Comparison of ENCODE assay signal across 11 cellular contexts in genomic region chr9:79687131-79687447, GRCh38.
A peak's percentile ranks its signal among the peaks of the same experiment; 100 is the strongest.
DNase-seq lines count a peak whose midpoint lies in the region; ATAC-seq and TF ChIP-seq lines count a peak whose summit lies in the region.
"Had no signal": no experiment of that assay in that cellular context is flagged by ENCODE, and none has a peak within 500 bp of the region (broad histone marks: within the 10 kb centered on the region; RNA-seq: fewer than 3 reads in every experiment).

No MANE protein-coding gene starts in this region.

- no peak overlapping the region for H3K4me3 ChIP-seq in DND-41 (ENCODE audit: low read depth in 1 of 2, low read length in 2 of 2)
- H3K4me3 ChIP-seq: SJCRH30 had no signal

- DNase-seq in DND-41 (peak; percentile 61), neural crest cell (ENCODE audit: low read depth, low spot score) (no peak), cerebellum (ENCODE audit: low spot score) (no peak), inferior parietal cortex (ENCODE audit: extremely low spot score) (no peak)
- DNase-seq in activated T-helper 9 cell treated with anti-CD3 and anti-CD28 coated beads, Interleukin-2, amount 50 U/mL, for 16 hours (ENCODE audit: low read depth) = peak; percentile 0
- DNase-seq: activated T-cell treated with anti-CD3 and anti-CD28 coated beads, Interleukin-2, amount 50 U/mL, for 4 hours; NCI-H2171; SJCRH30 had no signal

- H2AFZ ChIP-seq in DND-41 (ENCODE audit: low read depth, low read length) = no peak overlapping the region

- peaks cover 17% of the 10 kb centered on the region for H3K4me1 ChIP-seq in DND-41 (ENCODE audit: insufficient read depth, low read length)

- H3K9me3 ChIP-seq in DND-41 (ENCODE audit: insufficient read depth, low read length, severe bottlenecking) = no peaks in the 10 kb centered on the region
- H3K9me3 ChIP-seq: SJCRH30 had no signal

- H3K36me3 Mint-ChIP-seq in neural crest cell (ENCODE audit: low read depth) = peaks cover 10% of the 10 kb centered on the region

- H3K4me3 Mint-ChIP-seq in neural crest cell = no peak overlapping the region
- H3K4me3 Mint-ChIP-seq: activated T-cell treated with anti-CD3 and anti-CD28 coated beads, Interleukin-2, amount 50 U/mL, for 4 hours had no signal

- no peak overlapping the region for H3K4me2 ChIP-seq in DND-41 (ENCODE audit: insufficient read depth, low read length)

- ATAC-seq in DND-41 (ENCODE audit: insufficient read depth, low read depth) = peak; percentile 96
- peak; percentile 87 for ATAC-seq in HG03097 (IDR thresholded peaks at IDR 0.05; ENCODE audit: low FRiP score, unreplicated experiment)
- no peak for ATAC-seq in GM19023 (IDR thresholded peaks at IDR 0.05; ENCODE audit: unreplicated experiment)
- no peak for ATAC-seq in HG03520 (IDR thresholded peaks at IDR 0.05; ENCODE audit: unreplicated experiment)

- H3K79me2 ChIP-seq in DND-41 (ENCODE audit: insufficient read depth, low read length) = no peaks in the 10 kb centered on the region

- H3K9ac ChIP-seq in DND-41 (ENCODE audit: low read depth, low read length) = no peak overlapping the region

- H3K4me1 Mint-ChIP-seq in neural crest cell = peaks cover 53% of the 10 kb centered on the region

- H4K20me1 ChIP-seq in DND-41 (ENCODE audit: insufficient read depth, low read length) = no peaks in the 10 kb centered on the region

- peaks cover 4% of the 10 kb centered on the region for H3K9me3 Mint-ChIP-seq in neural crest cell
- H3K9me3 Mint-ChIP-seq: activated T-cell treated with anti-CD3 and anti-CD28 coated beads, Interleukin-2, amount 50 U/mL, for 4 hours had no signal

- no peaks in the 10 kb centered on the region for H3K27me3 ChIP-seq in DND-41 (ENCODE audit: insufficient read depth, low read length, poor library complexity)
- H3K27me3 ChIP-seq: SJCRH30 had no signal

- H3K27me3 Mint-ChIP-seq in neural crest cell (ENCODE audit: low read depth) = no peaks in the 10 kb centered on the region

- TF ChIP-seq CTCF in DND-41 (IDR thresholded peaks at IDR 0.05; ENCODE audit: borderline replicate concordance, extremely low read depth, low read length, poor library complexity, severe bottlenecking) = no peak
- TF ChIP-seq CTCF in neural crest cell (conservative IDR thresholded peaks at IDR 0.05) = no peak

- H3K27ac Mint-ChIP-seq in neural crest cell (ENCODE audit: unreplicated experiment) = peak overlapping the region; percentile 0

- H3K27ac ChIP-seq in DND-41 (ENCODE audit: low read length) = peak overlapping the region; percentile 48; the same call in 1 of the 2 replicates
- H3K27ac ChIP-seq: SJCRH30 had no signal

- no peaks in the 10 kb centered on the region for H3K36me3 ChIP-seq in DND-41 (ENCODE audit: insufficient read depth, low read length)

Comparison
In these comparisons a context has a peak if more than half of its experiments do, and no peak if none do; other contexts are left out.
1. ATAC-seq: peak in DND-41 (single experiment) and HG03097 (single experiment); none in GM19023 (single experiment) and HG03520 (single experiment).
2. DNase-seq: peak in DND-41 (single experiment) and activated T-helper 9 cell treated with anti-CD3 and anti-CD28 coated beads, Interleukin-2, amount 50 U/mL, for 16 hours (single experiment); none in neural crest cell (single experiment), cerebellum (single experiment) and inferior parietal cortex (single experiment).